8 cellular contexts compared by ENCODE assay signal in genomic region chr6:152981989-152982767, GRCh38. TPM values are rescaled to one million over a fixed set of nuclear protein-coding genes. Genes with fewer than 3 reads are reported as not detected.
DNase-seq lines count a peak whose midpoint lies in the region; ATAC-seq and TF ChIP-seq lines count a peak whose summit lies in the region.

No MANE protein-coding gene starts in this region.

- H3K36me3 ChIP-seq in CD4-positive, CD25-positive, alpha-beta regulatory T cell (ENCODE audit: control insufficient read depth, insufficient read depth, low read length) = no peaks in the 10 kb centered on the region
- no peaks in the 10 kb centered on the region for H3K36me3 ChIP-seq in aorta (ENCODE audit: control insufficient read depth in 1 of 2, insufficient read depth in 2 of 2, low read length in 1 of 2)

- peak overlapping the region; percentile 50 to 99 (median 72) for H3K4me3 Mint-ChIP-seq in CD4-positive, CD25-positive, alpha-beta regulatory T cell
- H3K4me3 Mint-ChIP-seq in central memory CD8-positive, alpha-beta T cell = peak overlapping the region; percentile 91
- peak overlapping the region; percentile 82 for H3K4me3 Mint-ChIP-seq in mesothelial cell of epicardium

- DNase-seq in CD4-positive, CD25-positive, alpha-beta regulatory T cell = peak in 1 of 3 donors; percentile 31
- DNase-seq in NCI-H82 (lab: John Stamatoyannopoulos, UW) = peak; percentile 73
- no peak for DNase-seq in central memory CD8-positive, alpha-beta T cell (ENCODE audit: low spot score in 2 of 2)
- DNase-seq in mesothelial cell of epicardium (ENCODE audit: low spot score in 2 of 2, unreplicated experiment in 2 of 2) = no peak
- DNase-seq in aorta = peak in 1 of 2 donors; percentile 49
- no peak for DNase-seq in midbrain (lab: John Stamatoyannopoulos, UW)

- TF ChIP-seq CTCF in mesothelial cell of epicardium (IDR thresholded peaks at IDR 0.05; ENCODE audit: unreplicated experiment) = no peak

- H3K27me3 ChIP-seq in CD4-positive, CD25-positive, alpha-beta regulatory T cell (ENCODE audit: control insufficient read depth, insufficient read depth, low read length) = no peaks in the 10 kb centered on the region
- no peaks in the 10 kb centered on the region for H3K27me3 ChIP-seq in aorta (ENCODE audit: control insufficient read depth in 1 of 2, insufficient read depth in 2 of 2, low read length in 1 of 2)

- H3K4me1 Mint-ChIP-seq in CD4-positive, CD25-positive, alpha-beta regulatory T cell = peaks cover 31 to 78% (median 44%) of the 10 kb centered on the region in 4 donors
- H3K4me1 Mint-ChIP-seq in central memory CD8-positive, alpha-beta T cell = peaks cover 37% of the 10 kb centered on the region
- H3K4me1 Mint-ChIP-seq in mesothelial cell of epicardium = peaks cover 36% of the 10 kb centered on the region

- no peak overlapping the region for H3K27ac ChIP-seq in CD4-positive, CD25-positive, alpha-beta regulatory T cell (ENCODE audit: insufficient read depth, low read length, poor library complexity, severe bottlenecking)
- no peak overlapping the region for H3K27ac ChIP-seq in aorta (ENCODE audit: low read depth in 1 of 2, low read length in 2 of 2)

- peaks cover 66% of the 10 kb centered on the region for H3K4me1 ChIP-seq in CD4-positive, CD25-positive, alpha-beta regulatory T cell (ENCODE audit: control insufficient read depth, insufficient read depth, low read length, poor library complexity, severe bottlenecking)
- no peaks in the 10 kb centered on the region for H3K4me1 ChIP-seq in aorta (ENCODE audit: control insufficient read depth in 1 of 2, insufficient read depth in 2 of 2, low read length in 2 of 2)

- peak overlapping the region in 1 of 3 donors; percentile 56 for H3K27ac Mint-ChIP-seq in CD4-positive, CD25-positive, alpha-beta regulatory T cell
- H3K27ac Mint-ChIP-seq in central memory CD8-positive, alpha-beta T cell (ENCODE audit: low read depth) = no peak overlapping the region
- H3K27ac Mint-ChIP-seq in mesothelial cell of epicardium = peak overlapping the region; percentile 39

- H3K36me3 Mint-ChIP-seq in CD4-positive, CD25-positive, alpha-beta regulatory T cell = no peaks in the 10 kb centered on the region
- H3K36me3 Mint-ChIP-seq in central memory CD8-positive, alpha-beta T cell (ENCODE audit: insufficient read depth) = peaks cover 24% of the 10 kb centered on the region
- peaks cover 3% of the 10 kb centered on the region for H3K36me3 Mint-ChIP-seq in mesothelial cell of epicardium

- intact Hi-C loops in aorta (cut with DNase I) = no loop called here

- H3K9me3 Mint-ChIP-seq in CD4-positive, CD25-positive, alpha-beta regulatory T cell = no peaks in the 10 kb centered on the region
- H3K9me3 Mint-ChIP-seq in central memory CD8-positive, alpha-beta T cell = no peaks in the 10 kb centered on the region
- H3K9me3 Mint-ChIP-seq in mesothelial cell of epicardium = no peaks in the 10 kb centered on the region

- no peaks in the 10 kb centered on the region for H3K9me3 ChIP-seq in CD4-positive, CD25-positive, alpha-beta regulatory T cell (ENCODE audit: control insufficient read depth in 2 of 2, low read length in 2 of 2)
- H3K9me3 ChIP-seq in aorta (ENCODE audit: control insufficient read depth, low read length) = no peaks in the 10 kb centered on the region

- H3K4me3 ChIP-seq in CD4-positive, CD25-positive, alpha-beta regulatory T cell (ENCODE audit: low read depth, low read length) = peak overlapping the region; percentile 60
- H3K4me3 ChIP-seq in aorta (ENCODE audit: low read length in 2 of 2) = peak overlapping the region; percentile 49 to 51

- no peaks in the 10 kb centered on the region for H3K27me3 Mint-ChIP-seq in CD4-positive, CD25-positive, alpha-beta regulatory T cell
- H3K27me3 Mint-ChIP-seq in central memory CD8-positive, alpha-beta T cell = no peaks in the 10 kb centered on the region
- no peaks in the 10 kb centered on the region for H3K27me3 Mint-ChIP-seq in mesothelial cell of epicardium (ENCODE audit: low read depth)

- WGBS in aorta, 2 donors = 2 to 3% methylated on average over 39 to 55 of the region's 55 CpGs

- no peak for ATAC-seq in CD4-positive, CD25-positive, alpha-beta regulatory T cell (ENCODE audit: low read depth in 2 of 2)
- peak; percentile 2 for ATAC-seq in GM21390 (IDR thresholded peaks at IDR 0.05; ENCODE audit: unreplicated experiment)
- ATAC-seq in central memory CD8-positive, alpha-beta T cell (replicated peaks; ENCODE audit: extremely low read depth, poor library complexity, severe bottlenecking) = no peak
- ATAC-seq in aorta (ENCODE audit: low FRiP score) = no peak
- ATAC-seq in GM21576 (IDR thresholded peaks at IDR 0.05; ENCODE audit: unreplicated experiment) = no peak

RNA-seq across cellular contexts. Expression of gene FBXO5, which starts 0.7 kb away (rescaled TPM):
- total RNA-seq in CD4-positive, CD25-positive, alpha-beta regulatory T cell = 7.9 TPM
- 1 to 10 TPM; 5.6 to 9.2 (median 7.7) TPM for polyA plus RNA-seq in CD4-positive, CD25-positive, alpha-beta regulatory T cell
- total RNA-seq in mesothelial cell of epicardium = 16.6 to 17.7 TPM (median 17.1 TPM) in 3 replicates
- total RNA-seq in aorta = 1 to 10 TPM; 4.8 to 6.0 TPM
- 1 to 10 TPM; 2.5 to 3.1 TPM for polyA plus RNA-seq in aorta

RNA-seq across cellular contexts. Expression of gene MTRF1L, which starts 20.3 kb away (rescaled TPM):
- 17.2 TPM for total RNA-seq in CD4-positive, CD25-positive, alpha-beta regulatory T cell
- 10 to 100 TPM in 2 of 4 donors, 1 to 10 TPM in 2; 7.6 to 12.0 (median 9.2) TPM for polyA plus RNA-seq in CD4-positive, CD25-positive, alpha-beta regulatory T cell
- total RNA-seq in mesothelial cell of epicardium = 14.8 to 17.0 TPM (median 16.5 TPM) in 3 replicates
- total RNA-seq in aorta = 10 to 100 TPM; 16.0 to 23.6 TPM
- polyA plus RNA-seq in aorta = 10 to 100 TPM; 22.0 to 45.1 TPM
